Comparison of ENCODE assay signal across 28 cellular contexts in genomic region chrX:148426467-148426866, GRCh38.
"Had no signal": no experiment of that assay in that cellular context is flagged by ENCODE, and none has a peak within 500 bp of the region (broad histone marks: within the 10 kb centered on the region; RNA-seq: fewer than 3 reads in every experiment).

No MANE protein-coding gene starts in this region.

- H2AFZ ChIP-seq: neural progenitor cell had no signal

- H3K36me3 ChIP-seq: left lung, lower lobe of right lung, neural progenitor cell, right atrium auricular region, suprapubic skin, tibial artery had no signal

- DNase-seq: activated B cell treated with CpG ODN at 0.5 μM for 24 hours; activated CD8-positive, alpha-beta memory T cell treated with anti-CD3 and anti-CD28 coated beads, Interleukin-2, amount 10 ng/mL, durations not matched to agents 7 days and 5 days; activated CD8-positive, alpha-beta T cell treated with anti-CD3 and anti-CD28 coated beads, Interleukin-2, amount 10 ng/mL, durations not matched to agents 7 days and 5 days; activated naive CD4-positive, alpha-beta T cell; activated T-cell treated with anti-CD3 and anti-CD28 coated beads, Interleukin-2, amount 50 U/mL, for 48 hours; anterior cingulate cortex; body of pancreas; dermis blood vessel endothelial cell; effector CD4-positive, alpha-beta T cell; left lung; lower lobe of right lung; mesenchymal stem cell; naive thymus-derived CD8-positive, alpha-beta T cell; occipital lobe; stimulated activated CD4-positive, alpha-beta T cell treated with anti-CD3 and anti-CD28 coated beads, Interleukin-1b, Interleukin-23, amount 100 ng/mL, for 48 hours; stimulated activated CD4-positive, alpha-beta T cell treated with anti-CD3 and anti-CD28 coated beads, Interleukin-4, amount 100 ng/mL, for 4 hours; stimulated activated CD8-positive, alpha-beta memory T cell treated with anti-CD3 and anti-CD28 coated beads, Interleukin-4, amount 100 ng/mL, for 48 hours; T-helper 2 cell; tibial artery had no signal

- FAIRE-seq: colon, frontal cortex, islet of Langerhans had no signal

- H3K27me3 ChIP-seq: body of pancreas, left lung, right atrium auricular region, suprapubic skin, tibial artery had no signal

- H3K4me2 ChIP-seq: neural progenitor cell, smooth muscle cell had no signal

- ATAC-seq: activated CD8-positive, alpha-beta memory T cell treated with anti-CD3 and anti-CD28 coated beads, Interleukin-2, amount 10 ng/mL, durations not matched to agents 7 days and 5 days; activated CD8-positive, alpha-beta T cell treated with anti-CD3 and anti-CD28 coated beads, Interleukin-2, amount 10 ng/mL, durations not matched to agents 7 days and 5 days; activated naive CD4-positive, alpha-beta T cell treated with anti-CD3 and anti-CD28 coated beads, Interleukin-2, amount 50 U/mL, for 72 hours; body of pancreas; left lung; lower lobe of right lung; naive thymus-derived CD8-positive, alpha-beta T cell; stimulated activated memory B cell treated with anti-CD40 and anti-IgM and Interleukin-4, amounts not matched to agents 10 μg/mL and 1 μg/mL and 100 μg/mL, for 72 hours had no signal

- H3K9ac ChIP-seq: neural progenitor cell had no signal

- H3K27ac ChIP-seq: body of pancreas, left lung, lower lobe of right lung, neural progenitor cell, right atrium auricular region, suprapubic skin, tibial artery had no signal

- H3K4me3 ChIP-seq: body of pancreas, left lung, lower lobe of right lung, neural progenitor cell, right atrium auricular region, smooth muscle cell, suprapubic skin, tibial artery had no signal

- H3K9me3 ChIP-seq: body of pancreas, left lung, lower lobe of right lung, right atrium auricular region, suprapubic skin, tibial artery had no signal

- H3K4me1 ChIP-seq: body of pancreas, left lung, lower lobe of right lung, neural progenitor cell, right atrium auricular region, suprapubic skin, tibial artery had no signal
